7 cellular contexts compared by ENCODE assay signal in the genomic region with DNA sequence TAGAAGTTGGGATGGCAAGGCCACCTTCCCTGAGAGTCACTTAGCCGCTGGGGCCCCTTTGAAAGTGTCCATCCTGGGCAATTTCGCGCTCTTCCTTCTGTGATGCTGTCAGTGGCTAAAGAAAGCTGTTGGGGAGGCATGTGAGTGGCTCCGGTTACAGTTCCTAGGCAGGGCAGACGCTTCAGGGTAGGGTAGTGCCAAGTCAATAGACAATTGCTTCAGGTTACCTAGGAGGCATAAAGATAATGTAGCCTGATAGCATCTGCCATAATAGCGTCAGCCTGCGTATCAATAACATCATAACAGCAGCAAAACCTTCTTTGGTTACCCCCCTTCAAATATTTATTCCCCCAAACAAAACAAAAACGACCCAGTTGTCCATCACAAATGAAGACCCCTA. TPM values are rescaled to one million over a fixed set of nuclear protein-coding genes. Genes with fewer than 3 reads are reported as not detected.
DNase-seq lines count a peak whose midpoint lies in the region; ATAC-seq and TF ChIP-seq lines count a peak whose summit lies in the region.

A gene (minus strand): TSS at position 101 of the 400 bp plus-strand sequence. CDS start 234 bp downstream, outside the sequence.

- DNase-seq in HCT116 (ENCODE audit: low read depth, low spot score) (no peak), kidney epithelial cell (ENCODE audit: low read depth) (no peak), NCI-H128 (lab: John Stamatoyannopoulos, UW; ENCODE audit: unreplicated experiment) (no peak)
- DNase-seq in activated CD4-positive, alpha-beta memory T cell treated with anti-CD3 and anti-CD28 coated beads for 36 hours, result no peak
- DNase-seq in stimulated activated CD4-positive, alpha-beta T cell treated with anti-CD3 and anti-CD28 coated beads, Interleukin-1b, Interleukin-23, amount 100 ng/mL, for 48 hours, result no peak

- TF ChIP-seq RAD21 in HCT116 (IDR thresholded peaks at IDR 0.05; ENCODE audit: low read depth), result no peak

- no peaks in the 10 kb centered on the region for H3K4me1 Mint-ChIP-seq in activated CD4-positive, alpha-beta memory T cell treated with anti-CD3 and anti-CD28 coated beads for 36 hours (ENCODE audit: low read depth)

- CTCF ChIA-PET in HCT116 (lab: Charles Lee), result no interaction called here
- CTCF ChIA-PET in activated CD4-positive, alpha-beta memory T cell treated with anti-CD3 and anti-CD28 coated beads for 36 hours (lab: Charles Lee), result no interaction called here

- H2AFZ ChIP-seq in HCT116 (ENCODE audit: low read depth, low read length, poor library complexity, severe bottlenecking), result no peak within 1 kb of the TSS

- H3K27ac ChIP-seq in HCT116 (ENCODE audit: low read depth, low read length), result no peak within 1 kb of the TSS
- no peak within 1 kb of the TSS for H3K27ac ChIP-seq in skeletal muscle tissue (ENCODE audit: low read depth, low read length)

- H3K27me3 ChIP-seq in HCT116 (ENCODE audit: insufficient read depth, low read length) (no peaks in the 10 kb centered on the region), kidney epithelial cell (ENCODE audit: control insufficient read depth, insufficient read depth, low read length) (no peaks in the 10 kb centered on the region), skeletal muscle tissue (ENCODE audit: control insufficient read depth in 3 of 3, insufficient read depth in 3 of 3, low read length in 3 of 3) (no peaks in the 10 kb centered on the region)

- H3K27me3 Mint-ChIP-seq in activated CD4-positive, alpha-beta memory T cell treated with anti-CD3 and anti-CD28 coated beads for 36 hours, result no peaks in the 10 kb centered on the region

- H3K27ac Mint-ChIP-seq in activated CD4-positive, alpha-beta memory T cell treated with anti-CD3 and anti-CD28 coated beads for 36 hours, result no peak within 1 kb of the TSS

- TF ChIP-seq POLR2A in HCT116 (IDR thresholded peaks at IDR 0.05; ENCODE audit: borderline replicate concordance, extremely low read depth, insufficient read depth, insufficient read length), result no peak

- H3K4me2 ChIP-seq in HCT116 (ENCODE audit: low read length), result no peak within 1 kb of the TSS

- H3K9ac ChIP-seq in HCT116 (ENCODE audit: low read length) (no peak within 1 kb of the TSS), skeletal muscle tissue (ENCODE audit: low read depth in 1 of 3, low read length in 3 of 3) (no peak within 1 kb of the TSS)

- H3K9me2 ChIP-seq in HCT116 (ENCODE audit: insufficient read depth), result no peaks in the 10 kb centered on the region

- H3K9me3 Mint-ChIP-seq in activated CD4-positive, alpha-beta memory T cell treated with anti-CD3 and anti-CD28 coated beads for 36 hours, result no peaks in the 10 kb centered on the region

- ATAC-seq in HCT116 (no peak), HG03097 (IDR thresholded peaks at IDR 0.05; ENCODE audit: low FRiP score, unreplicated experiment) (no peak)

- H3K4me3 Mint-ChIP-seq in activated CD4-positive, alpha-beta memory T cell treated with anti-CD3 and anti-CD28 coated beads for 36 hours, result no peak within 1 kb of the TSS

- POLR2A ChIA-PET in HCT116 (lab: Charles Lee), result no interaction called here
- POLR2A ChIA-PET in activated CD4-positive, alpha-beta memory T cell treated with anti-CD3 and anti-CD28 coated beads for 36 hours (lab: Charles Lee), result no interaction called here

- intact Hi-C loops in HCT116 (cut with micrococcal nuclease), result no loop called here
- intact Hi-C loops in activated CD4-positive, alpha-beta memory T cell treated with anti-CD3 and anti-CD28 coated beads for 36 hours (cut with micrococcal nuclease), result no loop called here

- no peaks in the 10 kb centered on the region for H3K79me2 ChIP-seq in HCT116 (ENCODE audit: insufficient read depth, low read length)

- no peaks in the 10 kb centered on the region for H3K36me3 ChIP-seq in HCT116 (ENCODE audit: control insufficient read depth in 1 of 2, insufficient read depth in 2 of 2, low read length in 2 of 2)
- H3K36me3 ChIP-seq in kidney epithelial cell (ENCODE audit: control insufficient read depth, insufficient read depth, low read length), result no peaks in the 10 kb centered on the region
- no peaks in the 10 kb centered on the region for H3K36me3 ChIP-seq in skeletal muscle tissue (ENCODE audit: control insufficient read depth in 3 of 3, insufficient read depth in 3 of 3, low read length in 3 of 3)

- RAD21 ChIA-PET in HCT116 (lab: Charles Lee; ENCODE audit: low non-redundant PET in 1 of 2, low total read pairs in 2 of 2, uncharacterized antibody in 2 of 2, unreplicated experiment in 2 of 2), result no interaction called here

- no peak within 1 kb of the TSS for H3K4me3 ChIP-seq in HCT116 (replicated peaks in 1 of 2; ENCODE audit: low read depth in 1 of 2, low read length in 2 of 2)
- H3K4me3 ChIP-seq in kidney epithelial cell (ENCODE audit: low read depth, low read length), result no peak within 1 kb of the TSS
- H3K4me3 ChIP-seq in skeletal muscle tissue (ENCODE audit: low read length in 3 of 3), result no peak within 1 kb of the TSS

- no peaks in the 10 kb centered on the region for H4K20me1 ChIP-seq in HCT116 (ENCODE audit: insufficient read depth)

- H3K9me3 ChIP-seq in HCT116 (ENCODE audit: control insufficient read depth in 1 of 2, insufficient read depth in 1 of 2, low read depth in 1 of 2, low read length in 2 of 2) (no peaks in the 10 kb centered on the region), skeletal muscle tissue (ENCODE audit: control insufficient read depth in 3 of 3, low read length in 3 of 3) (no peaks in the 10 kb centered on the region)

- H3K4me1 ChIP-seq in HCT116 (ENCODE audit: control insufficient read depth in 1 of 2, insufficient read depth in 2 of 2, low read length in 2 of 2), result no peaks in the 10 kb centered on the region
- no peaks in the 10 kb centered on the region for H3K4me1 ChIP-seq in skeletal muscle tissue (ENCODE audit: control insufficient read depth in 3 of 3, insufficient read depth in 3 of 3, low read length in 3 of 3)

- H3K36me3 Mint-ChIP-seq in activated CD4-positive, alpha-beta memory T cell treated with anti-CD3 and anti-CD28 coated beads for 36 hours, result no peaks in the 10 kb centered on the region

- BruUV-seq in HCT116 (replicated peaks; lab: Mats Ljungman, UMichigan), result no TSS peak

- TF ChIP-seq CTCF in HCT116 (IDR thresholded peaks at IDR 0.05 in 2 of 3, conservative IDR thresholded peaks at IDR 0.05 in 1 of 3; ENCODE audit: borderline replicate concordance in 1 of 3, insufficient read depth in 1 of 3, low read depth in 2 of 3, low read length in 2 of 3) (no peak), kidney epithelial cell (IDR thresholded peaks at IDR 0.05; ENCODE audit: insufficient read depth, low read length, poor library complexity, severe bottlenecking) (no peak)

TF ChIP-seq in HCT116, 20 proteins besides CTCF, POLR2A, EP300 and RAD21 (continues in another document):
- TF ChIP-seq EZH2 (IDR thresholded peaks at IDR 0.05) (no peak), SIN3A (IDR thresholded peaks at IDR 0.05; ENCODE audit: low read depth) (no peak), JUND (IDR thresholded peaks at IDR 0.05) (no peak), YY1 (IDR thresholded peaks at IDR 0.05; ENCODE audit: extremely low read depth, insufficient replicate concordance, low read depth, low read length) (no peak), ZFX (IDR thresholded peaks at IDR 0.05) (no peak)
- TF ChIP-seq, protein P1, sequence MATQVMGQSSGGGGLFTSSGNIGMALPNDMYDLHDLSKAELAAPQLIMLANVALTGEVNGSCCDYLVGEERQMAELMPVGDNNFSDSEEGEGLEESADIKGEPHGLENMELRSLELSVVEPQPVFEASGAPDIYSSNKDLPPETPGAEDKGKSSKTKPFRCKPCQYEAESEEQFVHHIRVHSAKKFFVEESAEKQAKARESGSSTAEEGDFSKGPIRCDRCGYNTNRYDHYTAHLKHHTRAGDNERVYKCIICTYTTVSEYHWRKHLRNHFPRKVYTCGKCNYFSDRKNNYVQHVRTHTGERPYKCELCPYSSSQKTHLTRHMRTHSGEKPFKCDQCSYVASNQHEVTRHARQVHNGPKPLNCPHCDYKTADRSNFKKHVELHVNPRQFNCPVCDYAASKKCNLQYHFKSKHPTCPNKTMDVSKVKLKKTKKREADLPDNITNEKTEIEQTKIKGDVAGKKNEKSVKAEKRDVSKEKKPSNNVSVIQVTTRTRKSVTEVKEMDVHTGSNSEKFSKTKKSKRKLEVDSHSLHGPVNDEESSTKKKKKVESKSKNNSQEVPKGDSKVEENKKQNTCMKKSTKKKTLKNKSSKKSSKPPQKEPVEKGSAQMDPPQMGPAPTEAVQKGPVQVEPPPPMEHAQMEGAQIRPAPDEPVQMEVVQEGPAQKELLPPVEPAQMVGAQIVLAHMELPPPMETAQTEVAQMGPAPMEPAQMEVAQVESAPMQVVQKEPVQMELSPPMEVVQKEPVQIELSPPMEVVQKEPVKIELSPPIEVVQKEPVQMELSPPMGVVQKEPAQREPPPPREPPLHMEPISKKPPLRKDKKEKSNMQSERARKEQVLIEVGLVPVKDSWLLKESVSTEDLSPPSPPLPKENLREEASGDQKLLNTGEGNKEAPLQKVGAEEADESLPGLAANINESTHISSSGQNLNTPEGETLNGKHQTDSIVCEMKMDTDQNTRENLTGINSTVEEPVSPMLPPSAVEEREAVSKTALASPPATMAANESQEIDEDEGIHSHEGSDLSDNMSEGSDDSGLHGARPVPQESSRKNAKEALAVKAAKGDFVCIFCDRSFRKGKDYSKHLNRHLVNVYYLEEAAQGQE (IDR thresholded peaks at IDR 0.05; ENCODE audit: low read depth), result no peak
- TF ChIP-seq, protein P2, sequence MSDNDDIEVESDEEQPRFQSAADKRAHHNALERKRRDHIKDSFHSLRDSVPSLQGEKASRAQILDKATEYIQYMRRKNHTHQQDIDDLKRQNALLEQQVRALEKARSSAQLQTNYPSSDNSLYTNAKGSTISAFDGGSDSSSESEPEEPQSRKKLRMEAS (IDR thresholded peaks at IDR 0.05), result no peak
- TF ChIP-seq, protein P3, sequence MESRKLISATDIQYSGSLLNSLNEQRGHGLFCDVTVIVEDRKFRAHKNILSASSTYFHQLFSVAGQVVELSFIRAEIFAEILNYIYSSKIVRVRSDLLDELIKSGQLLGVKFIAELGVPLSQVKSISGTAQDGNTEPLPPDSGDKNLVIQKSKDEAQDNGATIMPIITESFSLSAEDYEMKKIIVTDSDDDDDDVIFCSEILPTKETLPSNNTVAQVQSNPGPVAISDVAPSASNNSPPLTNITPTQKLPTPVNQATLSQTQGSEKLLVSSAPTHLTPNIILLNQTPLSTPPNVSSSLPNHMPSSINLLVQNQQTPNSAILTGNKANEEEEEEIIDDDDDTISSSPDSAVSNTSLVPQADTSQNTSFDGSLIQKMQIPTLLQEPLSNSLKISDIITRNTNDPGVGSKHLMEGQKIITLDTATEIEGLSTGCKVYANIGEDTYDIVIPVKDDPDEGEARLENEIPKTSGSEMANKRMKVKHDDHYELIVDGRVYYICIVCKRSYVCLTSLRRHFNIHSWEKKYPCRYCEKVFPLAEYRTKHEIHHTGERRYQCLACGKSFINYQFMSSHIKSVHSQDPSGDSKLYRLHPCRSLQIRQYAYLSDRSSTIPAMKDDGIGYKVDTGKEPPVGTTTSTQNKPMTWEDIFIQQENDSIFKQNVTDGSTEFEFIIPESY (IDR thresholded peaks at IDR 0.05; ENCODE audit: extremely low read depth, insufficient replicate concordance, low read length), result no peak

RNA-seq across cellular contexts. Expression of the gene that starts here (rescaled TPM):
- 41.6 TPM for total RNA-seq in HCT116 (2021; ENCODE audit: unreplicated experiment)
- polyA plus RNA-seq in HCT116 (2012), result 14.6 and 19.8 TPM in 2 replicates
- total RNA-seq in activated CD4-positive, alpha-beta memory T cell treated with anti-CD3 and anti-CD28 coated beads for 36 hours, result 100 to 1,000 TPM; 132 to 138 TPM
- 32.8 and 33.5 TPM in 2 replicates for total RNA-seq in kidney epithelial cell
- 13.6 TPM for total RNA-seq in skeletal muscle tissue
